Comparison of ENCODE assay signal across 8 cellular contexts in the genomic region with DNA sequence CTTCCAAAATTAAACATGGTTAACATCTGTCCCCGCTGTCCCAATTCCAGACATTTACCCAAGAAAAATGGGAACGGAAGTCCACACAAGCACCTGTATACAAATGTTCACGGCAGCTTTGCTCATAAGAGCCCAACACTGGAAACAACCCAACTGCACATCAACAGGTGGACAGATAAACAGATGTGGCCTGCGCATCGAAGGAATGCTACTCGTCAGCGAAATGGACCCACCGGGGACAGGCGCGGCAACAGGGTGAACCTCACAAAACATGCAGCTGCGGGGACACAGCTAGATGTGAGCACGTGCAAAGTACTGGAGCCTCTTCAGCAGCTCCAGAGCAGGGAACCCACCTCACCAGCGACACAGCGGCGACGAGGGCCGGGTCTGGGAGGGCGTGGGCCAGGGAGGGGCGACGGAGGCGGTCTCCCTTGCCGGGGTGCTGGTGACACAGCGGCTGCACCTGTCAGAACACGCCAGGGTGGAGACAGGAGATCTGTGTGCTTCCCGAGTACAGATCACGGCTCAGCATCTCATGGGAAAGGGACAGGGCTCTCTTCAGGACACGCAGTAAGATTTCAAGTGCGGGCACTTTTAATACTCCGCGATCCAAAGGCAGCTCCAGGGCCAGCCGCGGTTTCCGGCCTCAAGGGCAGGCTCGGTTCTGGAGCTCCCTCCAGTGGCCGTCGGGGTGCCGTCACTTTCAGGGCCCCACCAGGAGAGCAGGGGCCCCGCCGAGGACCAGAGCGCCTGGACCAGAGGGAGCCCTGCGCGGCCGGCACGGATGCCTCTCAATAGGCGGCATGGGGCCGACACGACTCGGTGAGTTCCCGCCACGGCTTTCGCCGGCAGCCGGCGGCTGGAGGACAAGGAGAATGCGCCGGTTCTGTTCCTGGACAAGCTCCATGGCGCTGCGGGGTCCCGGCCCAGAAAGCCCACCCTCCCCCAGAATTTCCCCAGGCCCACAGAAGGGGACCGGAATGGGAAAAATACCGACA. TPM values are rescaled to one million over a fixed set of nuclear protein-coding genes. Genes with fewer than 3 reads are reported as not detected.
DNase-seq lines count a peak whose midpoint lies in the region; ATAC-seq and TF ChIP-seq lines count a peak whose summit lies in the region.

No MANE protein-coding gene starts in this region.

- DNase-seq in AG10803 (ENCODE audit: low read depth) (peak; percentile 62), HPDE6-E6E7 (ENCODE audit: extremely low spot score) (peak; percentile 81), SHP77 treated with DMSO at 0.1 percent for 48 hours (lab: John Stamatoyannopoulos, UW) (peak; percentile 57), foreskin fibroblast (peak; percentile 53 to 89), occipital lobe (lab: John Stamatoyannopoulos, UW) (peak; percentile 59), superior temporal gyrus (ENCODE audit: extremely low spot score) (peak; percentile 84)
- peak; percentile 76 for DNase-seq in activated effector memory CD4-positive, alpha-beta T cell treated with Interleukin-2 at 50 U/mL for 16 hours

- H3K4me3 ChIP-seq in AG10803 (ENCODE audit: low read length) = no peak overlapping the region
- H3K4me3 ChIP-seq in foreskin fibroblast (ENCODE audit: low read depth in 1 of 2, low read length in 2 of 2) = no peak overlapping the region

- TF ChIP-seq CTCF in AG10803 (conservative IDR thresholded peaks at IDR 0.05; ENCODE audit: low read length) = peak; percentile 74
- TF ChIP-seq CTCF in foreskin fibroblast (IDR thresholded peaks at IDR 0.05; ENCODE audit: low read depth, low read length) = peak; percentile 85

- peak; percentile 48 for ATAC-seq in GM19043 (IDR thresholded peaks at IDR 0.05; ENCODE audit: low read depth, unreplicated experiment)

RNA-seq across cellular contexts. Expression of a gene that starts 21.2 kb away (rescaled TPM):
- 6.7 TPM for total RNA-seq in occipital lobe

RNA-seq across cellular contexts. Expression of a gene that starts 22.4 kb away (rescaled TPM):
- 1.1 TPM for total RNA-seq in occipital lobe
